In the genomic region with DNA sequence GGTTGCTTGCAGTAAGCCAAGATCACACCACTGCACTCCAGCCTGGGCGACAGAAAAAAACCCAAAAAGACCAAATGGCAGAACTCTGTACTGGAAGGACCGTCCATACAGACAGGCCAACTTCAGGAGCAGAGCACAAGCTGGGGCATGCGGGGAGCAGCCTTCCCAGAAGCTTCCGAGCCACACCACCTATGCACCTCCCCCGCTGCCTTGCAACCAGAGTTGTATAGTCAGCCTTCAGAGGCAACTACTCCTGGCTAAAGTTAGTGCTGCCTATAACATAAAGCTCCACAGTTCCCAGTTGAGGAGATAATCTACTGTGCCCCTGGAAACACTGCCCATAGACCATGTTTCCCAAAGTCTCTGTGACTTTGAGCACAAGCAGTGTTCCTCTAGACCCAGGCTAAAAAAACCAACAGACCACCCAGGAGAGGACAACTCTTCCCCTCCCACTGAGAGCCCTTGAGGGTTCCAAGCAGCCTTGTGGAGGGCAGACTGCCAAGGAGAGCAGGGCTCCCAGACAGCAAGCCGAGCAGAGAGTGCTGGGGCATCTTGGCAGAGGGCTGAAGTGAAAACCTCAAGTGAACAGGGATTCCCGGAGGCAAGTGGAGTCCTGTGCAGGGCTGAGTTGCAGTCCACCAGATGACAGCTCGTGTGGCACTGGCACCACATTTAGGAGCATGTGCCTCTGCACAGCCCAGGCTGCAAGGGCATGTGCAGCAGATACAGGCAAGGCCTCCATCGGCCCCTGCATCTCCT, we compare ENCODE assay signal across 1 cellular context.
TF ChIP-seq lines count a peak whose summit lies in the region.

No MANE protein-coding gene starts in this region.

TF ChIP-seq in HepG2, 621 proteins besides CTCF, POLR2A, EP300 and RAD21:
- TF ChIP-seq, protein P1, sequence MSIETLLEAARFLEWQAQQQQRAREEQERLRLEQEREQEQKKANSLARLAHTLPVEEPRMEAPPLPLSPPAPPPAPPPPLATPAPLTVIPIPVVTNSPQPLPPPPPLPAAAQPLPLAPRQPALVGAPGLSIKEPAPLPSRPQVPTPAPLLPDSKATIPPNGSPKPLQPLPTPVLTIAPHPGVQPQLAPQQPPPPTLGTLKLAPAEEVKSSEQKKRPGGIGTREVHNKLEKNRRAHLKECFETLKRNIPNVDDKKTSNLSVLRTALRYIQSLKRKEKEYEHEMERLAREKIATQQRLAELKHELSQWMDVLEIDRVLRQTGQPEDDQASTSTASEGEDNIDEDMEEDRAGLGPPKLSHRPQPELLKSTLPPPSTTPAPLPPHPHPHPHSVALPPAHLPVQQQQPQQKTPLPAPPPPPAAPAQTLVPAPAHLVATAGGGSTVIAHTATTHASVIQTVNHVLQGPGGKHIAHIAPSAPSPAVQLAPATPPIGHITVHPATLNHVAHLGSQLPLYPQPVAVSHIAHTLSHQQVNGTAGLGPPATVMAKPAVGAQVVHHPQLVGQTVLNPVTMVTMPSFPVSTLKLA (IDR thresholded peaks at IDR 0.05), result peak; percentile 29; the same call in 1 of the 2 replicates
- TF ChIP-seq ZKSCAN8 (CRISPR knock-in tag; IDR thresholded peaks at IDR 0.05; ENCODE audit: borderline replicate concordance), result no peak
